ENCODE assay signal across 37 cellular contexts in the genomic region with DNA sequence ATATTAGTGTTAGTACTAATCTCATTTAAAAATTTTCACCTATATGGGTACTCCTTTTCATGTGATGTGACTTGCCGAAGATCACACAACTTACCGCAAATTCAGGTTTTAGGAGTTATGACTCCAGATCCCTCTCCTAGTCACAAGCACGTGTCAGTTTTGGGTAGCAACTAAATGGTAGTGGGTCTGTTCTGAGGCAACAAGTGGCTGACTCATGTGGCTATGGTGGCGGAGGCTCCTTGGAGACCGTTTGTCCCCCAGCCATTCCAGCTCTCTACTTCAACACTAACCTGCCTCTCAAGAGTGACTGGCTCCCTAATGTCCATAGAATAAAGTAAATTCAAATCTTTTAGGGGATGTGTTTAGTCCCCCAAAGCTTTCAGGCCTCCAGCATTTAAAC. TPM values are rescaled to one million over a fixed set of nuclear protein-coding genes. Genes with fewer than 3 reads are reported as not detected.
"Had no signal": no experiment of that assay in that cellular context is flagged by ENCODE, and none has a peak within 500 bp of the region (broad histone marks: within the 10 kb centered on the region; RNA-seq: fewer than 3 reads in every experiment).

No MANE protein-coding gene starts in this region.

- H3K27me3 ChIP-seq: cardiac muscle cell, colonic mucosa had no signal

- H3K9me3 ChIP-seq: colonic mucosa, SJCRH30 had no signal

- H3K4me3 Mint-ChIP-seq: activated CD4-positive, alpha-beta memory T cell treated with anti-CD3 and anti-CD28 coated beads, Interleukin-2, amount 10 ng/mL, durations not matched to agents 7 days and 5 days; activated naive CD4-positive, alpha-beta T cell treated with anti-CD3 and anti-CD28 coated beads for 36 hours; activated T-cell treated with anti-CD3 and anti-CD28 coated beads, Interleukin-2, amount 50 U/mL, for 72 hours; central memory CD8-positive, alpha-beta T cell had no signal

- DNase-seq: activated CD4-positive, alpha-beta memory T cell treated with anti-CD3 and anti-CD28 coated beads, Interleukin-2, amount 10 ng/mL, durations not matched to agents 7 days and 5 days; activated CD4-positive, alpha-beta T cell treated with anti-CD3 and anti-CD28 coated beads for 1 hour; activated CD4-positive, alpha-beta T cell treated with anti-CD3 and anti-CD28 coated beads for 48 hours; activated CD4-positive, CD25-positive, alpha-beta regulatory T cell; activated CD8-positive, alpha-beta memory T cell treated with anti-CD3 and anti-CD28 coated beads for 24 hours; activated gamma-delta T cell; activated naive CD4-positive, alpha-beta T cell treated with anti-CD3 and anti-CD28 coated beads for 36 hours; activated T-cell treated with anti-CD3 and anti-CD28 coated beads, Interleukin-2, amount 50 U/mL, for 1 hour; activated T-cell treated with anti-CD3 and anti-CD28 coated beads, Interleukin-2, amount 50 U/mL, for 72 hours; aorta; colonic mucosa; Kasumi-1; MM.1S; MV-4-11; NCI-H1092; NCI-H1436 treated with DMSO at 0.1 percent for 48 hours; NCI-H1694 treated with DMSO at 0.1 percent for 48 hours; NCI-H2029; NCI-H2107; NCI-H2171; NCI-H510A; NCI-H526; NCI-H748 treated with DMSO at 0.1 percent for 48 hours; SHP77; SJCRH30; T1000; WERI-Rb-1 had no signal

- H3K27ac Mint-ChIP-seq: activated CD4-positive, alpha-beta memory T cell treated with anti-CD3 and anti-CD28 coated beads, Interleukin-2, amount 10 ng/mL, durations not matched to agents 7 days and 5 days; activated naive CD4-positive, alpha-beta T cell treated with anti-CD3 and anti-CD28 coated beads for 36 hours; activated naive CD4-positive, alpha-beta T cell treated with anti-CD3 and anti-CD28 coated beads, Interleukin-2, amount 50 U/mL, for 72 hours; activated T-cell treated with anti-CD3 and anti-CD28 coated beads, Interleukin-2, amount 50 U/mL, for 72 hours; activated T-helper 2 cell treated with anti-CD3 and anti-CD28 coated beads, Interferon-gamma antibody, Interleukin-2, Interleukin-4, amounts not matched to agents 10 μg/mL and 5 μg/mL and 100 μg/mL, durations not matched to agents 14 hours and 24 hours and 36 hours had no signal

- ATAC-seq: activated naive CD4-positive, alpha-beta T cell treated with anti-CD3 and anti-CD28 coated beads, Interleukin-2, amount 50 U/mL, for 72 hours; activated T-cell treated with anti-CD3 and anti-CD28 coated beads, Interleukin-2, amount 50 U/mL, for 72 hours; Panc1 had no signal

- H3K4me3 ChIP-seq: cardiac muscle cell, colonic mucosa, SJCRH30, SK-N-MC had no signal

- H3K36me3 Mint-ChIP-seq: activated naive CD4-positive, alpha-beta T cell treated with anti-CD3 and anti-CD28 coated beads, Interleukin-2, amount 50 U/mL, for 72 hours had no signal

- H3K27ac ChIP-seq: cardiac muscle cell, colonic mucosa, SJCRH30, SK-N-MC, WERI-Rb-1 had no signal

- H3K4me1 ChIP-seq: colonic mucosa, SJCRH30 had no signal

- H3K4me1 Mint-ChIP-seq: activated CD4-positive, alpha-beta memory T cell treated with anti-CD3 and anti-CD28 coated beads, Interleukin-2, amount 10 ng/mL, durations not matched to agents 7 days and 5 days; central memory CD8-positive, alpha-beta T cell had no signal

- H3K36me3 ChIP-seq: cardiac muscle cell, colonic mucosa, SJCRH30, WERI-Rb-1 had no signal

- H3K9me3 Mint-ChIP-seq: activated CD4-positive, alpha-beta memory T cell treated with anti-CD3 and anti-CD28 coated beads, Interleukin-2, amount 10 ng/mL, durations not matched to agents 7 days and 5 days; activated naive CD4-positive, alpha-beta T cell treated with anti-CD3 and anti-CD28 coated beads for 36 hours; activated naive CD4-positive, alpha-beta T cell treated with anti-CD3 and anti-CD28 coated beads, Interleukin-2, amount 50 U/mL, for 72 hours; activated T-cell treated with anti-CD3 and anti-CD28 coated beads, Interleukin-2, amount 50 U/mL, for 72 hours; activated T-helper 2 cell treated with anti-CD3 and anti-CD28 coated beads, Interferon-gamma antibody, Interleukin-2, Interleukin-4, amounts not matched to agents 10 μg/mL and 5 μg/mL and 100 μg/mL, durations not matched to agents 14 hours and 24 hours and 36 hours; central memory CD8-positive, alpha-beta T cell had no signal

RNA-seq across cellular contexts. Expression of a gene that starts 39.5 kb away (rescaled TPM):
- total RNA-seq: activated CD4-positive, alpha-beta memory T cell treated with anti-CD3 and anti-CD28 coated beads, Interleukin-2, amount 10 ng/mL, durations not matched to agents 7 days and 5 days; activated naive CD4-positive, alpha-beta T cell treated with anti-CD3 and anti-CD28 coated beads, Interleukin-2, amount 50 U/mL, for 72 hours; activated T-helper 2 cell treated with anti-CD3 and anti-CD28 coated beads, Interferon-gamma antibody, Interleukin-2, Interleukin-4, amounts not matched to agents 10 μg/mL and 5 μg/mL and 100 μg/mL, durations not matched to agents 14 hours and 24 hours and 36 hours; chondrocyte; RPMI7951; SJCRH30; T-helper 1 cell treated with Interleukin-12 subunit alpha and Interleukin-12 subunit beta and Interleukin-4 antibody, amounts not matched to agents 30 ng/mL and 1 ng/mL, for 36 hours; T-helper 2 cell treated with Interferon-gamma antibody and Interleukin-4, amounts not matched to agents 100 ng/mL and 5 ng/mL, for 36 hours had no signal
